15 cellular contexts compared by ENCODE assay signal in the genomic region with DNA sequence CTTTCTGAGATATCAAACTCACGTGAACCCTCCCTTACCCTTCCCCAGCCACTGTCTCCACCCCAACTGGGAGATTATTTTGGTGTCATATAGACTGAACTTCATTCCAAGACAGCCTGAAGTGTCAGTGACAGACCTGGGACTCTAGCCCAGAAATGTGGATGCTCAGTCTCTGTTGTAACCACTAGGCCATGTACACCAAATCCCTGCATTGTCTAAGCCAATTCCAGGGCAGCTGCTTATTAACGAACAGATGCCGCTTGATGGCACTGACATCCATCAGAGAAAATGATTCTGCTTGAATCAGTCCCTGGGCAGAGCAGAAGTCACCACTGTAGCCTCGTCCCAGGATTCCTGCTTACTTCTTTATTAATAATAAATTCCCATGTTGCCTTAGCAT.
"Had no signal": no experiment of that assay in that cellular context is flagged by ENCODE, and none has a peak within 500 bp of the region (broad histone marks: within the 10 kb centered on the region; RNA-seq: fewer than 3 reads in every experiment).

No MANE protein-coding gene starts in this region.

- H3K4me1 ChIP-seq: right lobe of liver, testis had no signal

- H3K4me3 ChIP-seq: right lobe of liver, testis had no signal

- ATAC-seq: activated T-cell treated with anti-CD3 and anti-CD28 coated beads, Interleukin-2, amount 50 U/mL, for 72 hours; natural killer cell treated with Interleukin-12 subunit alpha and Interleukin-12 subunit beta and Interleukin-15 and Interleukin-18, amount 100 ng/mL, for 72 hours; right lobe of liver; stimulated activated naive CD8-positive, alpha-beta T cell treated with anti-CD3 and anti-CD28 coated beads, Interleukin-15, amount 100 ng/mL, for 72 hours had no signal

- DNase-seq: activated CD4-positive, CD25-positive, alpha-beta regulatory T cell treated with anti-CD3 and anti-CD28 coated beads, Interleukin-2, amount 50 U/mL, for 72 hours; activated effector memory CD4-positive, alpha-beta T cell treated with anti-CD3 and anti-CD28 coated beads, Interleukin-2, amount 50 U/mL, for 16 hours; activated naive CD4-positive, alpha-beta T cell treated with anti-CD3 and anti-CD28 coated beads, Interleukin-2, amount 50 U/mL, for 16 hours; activated T-cell treated with anti-CD3 and anti-CD28 coated beads, Interleukin-2, amount 50 U/mL, for 72 hours; aorta; cortex of kidney; erythroblast; foreskin melanocyte; kidney glomerular epithelial cell; right lobe of liver; small intestine; stimulated activated CD4-positive, alpha-beta T cell treated with anti-CD3 and anti-CD28 coated beads, Interleukin-4, amount 100 ng/mL, for 1 hour; stimulated activated naive CD8-positive, alpha-beta T cell treated with anti-CD3 and anti-CD28 coated beads, Interleukin-15, amount 100 ng/mL, for 72 hours; testis had no signal

- H3K27ac ChIP-seq: right lobe of liver, testis had no signal

- H3K27me3 ChIP-seq: right lobe of liver, testis had no signal

- H3K9me3 ChIP-seq: right lobe of liver, testis had no signal

- H3K36me3 ChIP-seq: right lobe of liver had no signal
